In the genomic region with DNA sequence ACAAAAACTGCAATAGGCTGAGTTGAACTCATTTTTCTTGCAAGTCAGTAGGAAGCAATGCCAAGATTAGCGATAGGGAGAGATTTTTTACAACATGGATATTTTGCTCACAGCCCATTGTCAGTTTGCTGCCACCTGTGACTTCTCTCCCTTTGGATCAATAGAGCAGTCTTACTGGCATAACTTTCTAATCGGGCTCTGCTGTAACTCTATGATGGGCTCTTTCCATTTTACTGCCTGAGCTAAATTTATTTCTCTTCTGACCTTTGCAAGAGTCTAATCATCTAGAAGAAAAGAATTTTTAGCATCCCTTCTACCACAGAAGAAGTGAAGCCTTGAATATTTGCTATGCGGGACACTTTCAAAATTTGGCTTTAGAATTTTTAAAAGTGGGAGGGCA, we compare ENCODE assay signal across 23 cellular contexts. TPM values are rescaled to one million over a fixed set of nuclear protein-coding genes. Genes with fewer than 3 reads are reported as not detected.
"Had no signal": no experiment of that assay in that cellular context is flagged by ENCODE, and none has a peak within 500 bp of the region (broad histone marks: within the 10 kb centered on the region; RNA-seq: fewer than 3 reads in every experiment).

No MANE protein-coding gene starts in this region.

- H3K27me3 ChIP-seq: ovary, spleen, tibial nerve, uterus had no signal

- ATAC-seq: lower lobe of right lung; naive thymus-derived CD4-positive, alpha-beta T cell; natural killer cell treated with Interleukin-12 subunit alpha and Interleukin-12 subunit beta and Interleukin-15 and Interleukin-18, amount 100 ng/mL, for 72 hours; right cardiac atrium; sciatic nerve; stimulated activated memory B cell treated with anti-CD40 and anti-IgM and Interleukin-4, amounts not matched to agents 10 μg/mL and 1 μg/mL and 100 μg/mL, for 72 hours; stimulated activated naive CD8-positive, alpha-beta T cell treated with anti-CD3 and anti-CD28 coated beads, Interleukin-15, amount 100 ng/mL, for 72 hours had no signal

- H3K4me1 ChIP-seq: lower lobe of right lung, spleen, tibial nerve, uterus had no signal

- H3K27ac ChIP-seq: lower lobe of right lung, ovary, spleen, tibial nerve, uterus had no signal

- H3K9me3 ChIP-seq: ovary, uterus had no signal

- DNase-seq: head of caudate nucleus; hypothalamus; immature natural killer cell; kidney; lower lobe of right lung; mammary epithelial cell; mesenchymal stem cell; naive thymus-derived CD4-positive, alpha-beta T cell; ovary; right cardiac atrium; small intestine; spleen; stimulated activated CD4-positive, alpha-beta T cell treated with anti-CD3 and anti-CD28 coated beads, Interleukin-4, amount 100 ng/mL, for 4 hours; stimulated activated CD8-positive, alpha-beta memory T cell treated with anti-CD3 and anti-CD28 coated beads, Interleukin-4, amount 100 ng/mL, for 48 hours; stimulated activated naive CD4-positive, alpha-beta T cell treated with Interleukin-2 at 50 U/mL for 16 hours; stimulated activated naive CD8-positive, alpha-beta T cell treated with anti-CD3 and anti-CD28 coated beads, Interleukin-15, amount 100 ng/mL, for 72 hours; substantia nigra; uterus had no signal

- H3K4me3 ChIP-seq: lower lobe of right lung, ovary, spleen, tibial nerve, uterus had no signal

- H3K36me3 ChIP-seq: lower lobe of right lung, ovary, spleen, tibial nerve, uterus had no signal

RNA-seq across cellular contexts. Expression of gene SGCD, which starts 53.6 kb away (rescaled TPM):
- total RNA-seq: pulmonary artery endothelial cell had no signal
- polyA plus RNA-seq: mammary epithelial cell; naive thymus-derived CD4-positive, alpha-beta T cell had no signal
